Comparison of ENCODE assay signal across 1 cellular context in genomic region chr14:24232121-24232644, GRCh38.
TF ChIP-seq lines count a peak whose summit lies in the region.

NEDD8 (minus strand) TSS chr14:24232367; CDS start chr14:24232267, 100 bp downstream.

TF ChIP-seq in HepG2, 621 proteins besides CTCF, POLR2A, EP300 and RAD21 (continued from another document and continues in another):
- TF ChIP-seq HMGXB4 (CRISPR knock-in tag; IDR thresholded peaks at IDR 0.05; ENCODE audit: borderline replicate concordance in 1 of 2, low read depth in 1 of 2) (peak; percentile 31 to 67; a peak in 2 of 4 replicates), BCLAF1 (IDR thresholded peaks at IDR 0.05) (no peak), ZNF629 (CRISPR knock-in tag; conservative IDR thresholded peaks at IDR 0.05) (no peak), LBX2 (CRISPR knock-in tag; IDR thresholded peaks at IDR 0.05; ENCODE audit: borderline replicate concordance) (no peak), ZNF558 (CRISPR knock-in tag; IDR thresholded peaks at IDR 0.05; ENCODE audit: borderline replicate concordance) (peak; percentile 91; the same call in 1 of the 2 replicates), ZMYM3 (CRISPR knock-in tag; IDR thresholded peaks at IDR 0.05) (peak; percentile 35; the same call in 1 of the 2 replicates), KDM1A (CRISPR knock-in tag; IDR thresholded peaks at IDR 0.05) (no peak), ZNF839 (CRISPR knock-in tag; IDR thresholded peaks at IDR 0.05; ENCODE audit: borderline replicate concordance) (peak; percentile 72), PHB2 (IDR thresholded peaks at IDR 0.05; ENCODE audit: partially characterized antibody) (no peak), RBM39 (IDR thresholded peaks at IDR 0.05; ENCODE audit: low read depth, low read length, poor library complexity, severe bottlenecking) (peak; percentile 95), ZSCAN20 (CRISPR knock-in tag; IDR thresholded peaks at IDR 0.05; ENCODE audit: borderline replicate concordance) (no peak), ZNF564 (CRISPR knock-in tag; IDR thresholded peaks at IDR 0.05) (peak; percentile 94), ZC3H4 (CRISPR knock-in tag; IDR thresholded peaks at IDR 0.05; ENCODE audit: borderline replicate concordance) (peak; percentile 70; the same call in 1 of the 2 replicates), GABPB1 (CRISPR knock-in tag; IDR thresholded peaks at IDR 0.05) (peak; percentile 98), MXD3 (CRISPR knock-in tag; IDR thresholded peaks at IDR 0.05) (peak; percentile 74), PITX1 (CRISPR knock-in tag; IDR thresholded peaks at IDR 0.05) (no peak; the same call in 1 of the 2 replicates), ZKSCAN5 (CRISPR knock-in tag; IDR thresholded peaks at IDR 0.05) (peak; percentile 13; the same call in 1 of the 2 replicates), RFXAP (CRISPR knock-in tag; IDR thresholded peaks at IDR 0.05; ENCODE audit: borderline replicate concordance) (no peak), ZBTB37 (CRISPR knock-in tag; IDR thresholded peaks at IDR 0.05) (peak; percentile 81), MIXL1 (CRISPR knock-in tag; IDR thresholded peaks at IDR 0.05) (peak; percentile 13; the same call in 1 of the 2 replicates), ZNF549 (CRISPR knock-in tag; IDR thresholded peaks at IDR 0.05) (0 out of 2 replicates have a peak, but pooled peaks have one; percentile 12), KDM2A (CRISPR knock-in tag; IDR thresholded peaks at IDR 0.05; ENCODE audit: borderline replicate concordance, low read depth) (peak; percentile 97; the same call in 1 of the 2 replicates), ZBTB49 (CRISPR knock-in tag; IDR thresholded peaks at IDR 0.05; ENCODE audit: borderline replicate concordance) (peak; percentile 96; the same call in 1 of the 2 replicates), SNAPC4 (CRISPR knock-in tag; IDR thresholded peaks at IDR 0.05) (peak; percentile 98), SATB2 (CRISPR knock-in tag; IDR thresholded peaks at IDR 0.05) (peak; percentile 87; the same call in 1 of the 2 replicates), ZNF562 (CRISPR knock-in tag; IDR thresholded peaks at IDR 0.05; ENCODE audit: borderline replicate concordance) (no peak), ZNF784 (CRISPR knock-in tag; IDR thresholded peaks at IDR 0.05; ENCODE audit: borderline replicate concordance) (peak; percentile 98), ZNF354B (CRISPR knock-in tag; IDR thresholded peaks at IDR 0.05) (0 out of 2 replicates have a peak, but pooled peaks have one; percentile 1), ZNF224 (CRISPR knock-in tag; IDR thresholded peaks at IDR 0.05) (no peak; the same call in 1 of the 2 replicates), ZNF644 (CRISPR knock-in tag; IDR thresholded peaks at IDR 0.05; ENCODE audit: low read depth) (no peak), TOE1 (CRISPR knock-in tag; IDR thresholded peaks at IDR 0.05) (peak; percentile 72), FOXO4 (CRISPR knock-in tag; conservative IDR thresholded peaks at IDR 0.05) (no peak), ZNF75D (CRISPR knock-in tag; IDR thresholded peaks at IDR 0.05; ENCODE audit: borderline replicate concordance) (peak; percentile 94; the same call in 1 of the 2 replicates), SIN3A (IDR thresholded peaks at IDR 0.05; ENCODE audit: borderline replicate concordance, low read depth, low read length) (peak; percentile 87), ZNF232 (CRISPR knock-in tag; IDR thresholded peaks at IDR 0.05; ENCODE audit: borderline replicate concordance) (peak; percentile 76; the same call in 1 of the 2 replicates), BCL6 (CRISPR knock-in tag; IDR thresholded peaks at IDR 0.05) (peak; percentile 60), ZNF441 (CRISPR knock-in tag; IDR thresholded peaks at IDR 0.05; ENCODE audit: borderline replicate concordance) (peak; percentile 12; the same call in 1 of the 2 replicates), EEA1 (CRISPR knock-in tag; IDR thresholded peaks at IDR 0.05; ENCODE audit: borderline replicate concordance) (0 out of 2 replicates have a peak, but pooled peaks have one; percentile 36), ISX (CRISPR knock-in tag; conservative IDR thresholded peaks at IDR 0.05) (no peak; the same call in 1 of the 2 replicates), ZNF850 (CRISPR knock-in tag; conservative IDR thresholded peaks at IDR 0.05) (no peak), SUZ12 (IDR thresholded peaks at IDR 0.05; ENCODE audit: low read depth, low read length) (peak; percentile 95), GPN1 (CRISPR knock-in tag; IDR thresholded peaks at IDR 0.05; ENCODE audit: borderline replicate concordance) (peak; percentile 71; the same call in 1 of the 2 replicates), SMAD3 (CRISPR knock-in tag; IDR thresholded peaks at IDR 0.05) (peak; percentile 88), ZFP41 (CRISPR knock-in tag; IDR thresholded peaks at IDR 0.05; ENCODE audit: borderline replicate concordance) (peak; percentile 75; the same call in 1 of the 2 replicates), NR0B2 (CRISPR knock-in tag; IDR thresholded peaks at IDR 0.05) (peak; percentile 91), ZNF547 (CRISPR knock-in tag; IDR thresholded peaks at IDR 0.05) (peak; percentile 93), YEATS4 (CRISPR knock-in tag; IDR thresholded peaks at IDR 0.05; ENCODE audit: borderline replicate concordance) (peak; percentile 66), ZNF777 (CRISPR knock-in tag; IDR thresholded peaks at IDR 0.05) (peak; percentile 62), KLF16 (CRISPR knock-in tag; IDR thresholded peaks at IDR 0.05) (peak; percentile 74 to 81; a peak in 1 of 4 replicates)
